21 cellular contexts compared by ENCODE assay signal in the genomic region with DNA sequence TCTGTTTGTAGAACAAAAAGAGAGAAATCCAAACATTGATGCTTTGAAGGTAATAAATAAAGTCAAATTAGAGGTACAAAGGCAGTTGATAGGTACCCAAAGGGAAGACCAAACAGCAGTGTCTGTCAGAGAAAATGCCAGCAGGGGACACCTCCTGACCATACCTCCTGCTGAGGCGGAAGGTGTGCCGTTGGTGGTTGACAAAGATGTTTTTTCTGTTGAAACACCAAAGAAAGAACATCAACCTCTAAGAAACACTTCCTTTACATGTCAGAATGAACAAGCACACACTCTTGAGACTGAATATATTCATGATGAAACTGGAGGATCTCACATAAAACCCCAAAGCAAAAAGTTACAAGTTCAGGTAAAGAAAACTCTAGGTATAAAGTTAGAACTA.
A peak's percentile ranks its signal among the peaks of the same experiment; 100 is the strongest.
DNase-seq lines count a peak whose midpoint lies in the region; TF ChIP-seq lines count a peak whose summit lies in the region.
"Had no signal": no experiment of that assay in that cellular context is flagged by ENCODE, and none has a peak within 500 bp of the region (broad histone marks: within the 10 kb centered on the region; RNA-seq: fewer than 3 reads in every experiment).

No MANE protein-coding gene starts in this region.

- H3K9me3 ChIP-seq in CD8-positive, alpha-beta memory T cell (ENCODE audit: low read length), result no peaks in the 10 kb centered on the region
- H3K9me3 ChIP-seq in neutrophil, result no peaks in the 10 kb centered on the region
- H3K9me3 ChIP-seq: spleen, stomach, upper lobe of left lung had no signal

- CTCF ChIA-PET in CD8-positive, alpha-beta memory T cell (lab: Charles Lee), result no interaction called here

- TF ChIP-seq CTCF in neutrophil (IDR thresholded peaks at IDR 0.05) (no peak), glutamatergic neuron (IDR thresholded peaks at IDR 0.05; ENCODE audit: partially characterized antibody, unreplicated experiment) (no peak)

- POLR2A ChIA-PET in CD8-positive, alpha-beta memory T cell (lab: Charles Lee), result no interaction called here

- H3K4me1 Mint-ChIP-seq in activated CD4-positive, alpha-beta T cell treated with anti-CD3 and anti-CD28 coated beads, Interleukin-2, amount 10 ng/mL, durations not matched to agents 24 days and 14 days, result peaks cover 9% of the 10 kb centered on the region
- peaks cover 65 to 82% (median 78%) of the 10 kb centered on the region in 3 donors for H3K4me1 Mint-ChIP-seq in CD8-positive, alpha-beta memory T cell
- H3K4me1 Mint-ChIP-seq in activated T-helper 1 cell treated with anti-CD3 and anti-CD28 coated beads, Interleukin-12 subunit alpha, Interleukin-12 subunit beta, Interleukin-2, Interleukin-4 antibody, amounts not matched to agents 30 ng/mL and 10 ng/mL and 1 ng/mL, durations not matched to agents 14 hours and 24 hours and 36 hours (ENCODE audit: low read depth), result peaks cover 63% of the 10 kb centered on the region
- no peaks in the 10 kb centered on the region for H3K4me1 Mint-ChIP-seq in glutamatergic neuron (ENCODE audit: low read depth, unreplicated experiment)

- H3K36me3 ChIP-seq in CD8-positive, alpha-beta memory T cell (ENCODE audit: insufficient read depth, low read length), result peaks cover 58% of the 10 kb centered on the region
- peaks cover 44% of the 10 kb centered on the region for H3K36me3 ChIP-seq in neutrophil

- peaks cover 8% of the 10 kb centered on the region for H3K4me1 ChIP-seq in CD8-positive, alpha-beta memory T cell (ENCODE audit: insufficient read depth, low read length)
- H3K4me1 ChIP-seq in neutrophil (ENCODE audit: control insufficient read depth in 1 of 2, insufficient read depth in 1 of 2, low read depth in 1 of 2, low read length in 1 of 2), result peaks cover 6 to 9% of the 10 kb centered on the region in 2 experiments

- H3K27me3 ChIP-seq in CD8-positive, alpha-beta memory T cell (ENCODE audit: insufficient read depth, low read length, poor library complexity, severe bottlenecking), result no peaks in the 10 kb centered on the region
- H3K27me3 ChIP-seq in neutrophil, result no peaks in the 10 kb centered on the region
- H3K27me3 ChIP-seq: spleen, stomach, upper lobe of left lung had no signal

- no peaks in the 10 kb centered on the region for H3K27me3 Mint-ChIP-seq in activated CD4-positive, alpha-beta T cell treated with anti-CD3 and anti-CD28 coated beads, Interleukin-2, amount 10 ng/mL, durations not matched to agents 24 days and 14 days
- no peaks in the 10 kb centered on the region for H3K27me3 Mint-ChIP-seq in CD8-positive, alpha-beta memory T cell
- no peaks in the 10 kb centered on the region for H3K27me3 Mint-ChIP-seq in activated T-helper 1 cell treated with anti-CD3 and anti-CD28 coated beads, Interleukin-12 subunit alpha, Interleukin-12 subunit beta, Interleukin-2, Interleukin-4 antibody, amounts not matched to agents 30 ng/mL and 10 ng/mL and 1 ng/mL, durations not matched to agents 14 hours and 24 hours and 36 hours (ENCODE audit: insufficient read depth)
- peaks cover 4% of the 10 kb centered on the region for H3K27me3 Mint-ChIP-seq in glutamatergic neuron (ENCODE audit: unreplicated experiment)

- H3K4me3 ChIP-seq in CD8-positive, alpha-beta memory T cell (ENCODE audit: low read length), result no peak overlapping the region
- H3K4me3 ChIP-seq in neutrophil (ENCODE audit: low read depth in 1 of 2, low read length in 1 of 2), result no peak overlapping the region
- H3K4me3 ChIP-seq: spleen, stomach, upper lobe of left lung had no signal

- intact Hi-C loops in activated CD4-positive, alpha-beta T cell treated with anti-CD3 and anti-CD28 coated beads, Interleukin-2, amount 10 ng/mL, durations not matched to agents 24 days and 14 days (cut with micrococcal nuclease), result no loop called here
- intact Hi-C loops in activated T-helper 1 cell treated with anti-CD3 and anti-CD28 coated beads, Interleukin-12 subunit alpha, Interleukin-12 subunit beta, Interleukin-2, Interleukin-4 antibody, amounts not matched to agents 30 ng/mL and 10 ng/mL and 1 ng/mL, durations not matched to agents 14 hours and 24 hours and 36 hours (cut with micrococcal nuclease), result loop anchor here (10.0 kb wide), 1 partner anchor 322 kb away; no protein-coding TSS in a partner anchor

- H3K27ac Mint-ChIP-seq in activated CD4-positive, alpha-beta T cell treated with anti-CD3 and anti-CD28 coated beads, Interleukin-2, amount 10 ng/mL, durations not matched to agents 24 days and 14 days, result no peak overlapping the region
- peak overlapping the region in 7 of 8 donors; percentile 54 to 97 (median 72) for H3K27ac Mint-ChIP-seq in CD8-positive, alpha-beta memory T cell
- H3K27ac Mint-ChIP-seq in activated T-helper 1 cell treated with anti-CD3 and anti-CD28 coated beads, Interleukin-12 subunit alpha, Interleukin-12 subunit beta, Interleukin-2, Interleukin-4 antibody, amounts not matched to agents 30 ng/mL and 10 ng/mL and 1 ng/mL, durations not matched to agents 14 hours and 24 hours and 36 hours, result peak overlapping the region; percentile 82
- no peak overlapping the region for H3K27ac Mint-ChIP-seq in glutamatergic neuron (ENCODE audit: unreplicated experiment)
- H3K27ac Mint-ChIP-seq: endodermal cell had no signal

- H3K4me3 Mint-ChIP-seq in activated CD4-positive, alpha-beta T cell treated with anti-CD3 and anti-CD28 coated beads, Interleukin-2, amount 10 ng/mL, durations not matched to agents 24 days and 14 days, result no peak overlapping the region
- peak overlapping the region in 3 of 7 donors; percentile 4 to 46 (median 36) for H3K4me3 Mint-ChIP-seq in CD8-positive, alpha-beta memory T cell
- H3K4me3 Mint-ChIP-seq in activated T-helper 1 cell treated with anti-CD3 and anti-CD28 coated beads, Interleukin-12 subunit alpha, Interleukin-12 subunit beta, Interleukin-2, Interleukin-4 antibody, amounts not matched to agents 30 ng/mL and 10 ng/mL and 1 ng/mL, durations not matched to agents 14 hours and 24 hours and 36 hours, result peak overlapping the region; percentile 56
- H3K4me3 Mint-ChIP-seq in glutamatergic neuron (ENCODE audit: unreplicated experiment), result no peak overlapping the region
- H3K4me3 Mint-ChIP-seq: endodermal cell had no signal

- H3K36me3 Mint-ChIP-seq in activated CD4-positive, alpha-beta T cell treated with anti-CD3 and anti-CD28 coated beads, Interleukin-2, amount 10 ng/mL, durations not matched to agents 24 days and 14 days (ENCODE audit: low read depth), result peaks cover 68% of the 10 kb centered on the region
- peaks cover 0 to 92% (median 28%) of the 10 kb centered on the region in 3 donors for H3K36me3 Mint-ChIP-seq in CD8-positive, alpha-beta memory T cell
- peaks cover 56% of the 10 kb centered on the region for H3K36me3 Mint-ChIP-seq in activated T-helper 1 cell treated with anti-CD3 and anti-CD28 coated beads, Interleukin-12 subunit alpha, Interleukin-12 subunit beta, Interleukin-2, Interleukin-4 antibody, amounts not matched to agents 30 ng/mL and 10 ng/mL and 1 ng/mL, durations not matched to agents 14 hours and 24 hours and 36 hours (ENCODE audit: low read depth)
- H3K36me3 Mint-ChIP-seq in glutamatergic neuron (ENCODE audit: unreplicated experiment), result no peaks in the 10 kb centered on the region

- H3K9me3 Mint-ChIP-seq in activated CD4-positive, alpha-beta T cell treated with anti-CD3 and anti-CD28 coated beads, Interleukin-2, amount 10 ng/mL, durations not matched to agents 24 days and 14 days, result no peaks in the 10 kb centered on the region
- H3K9me3 Mint-ChIP-seq in CD8-positive, alpha-beta memory T cell, result no peaks in the 10 kb centered on the region
- no peaks in the 10 kb centered on the region for H3K9me3 Mint-ChIP-seq in activated T-helper 1 cell treated with anti-CD3 and anti-CD28 coated beads, Interleukin-12 subunit alpha, Interleukin-12 subunit beta, Interleukin-2, Interleukin-4 antibody, amounts not matched to agents 30 ng/mL and 10 ng/mL and 1 ng/mL, durations not matched to agents 14 hours and 24 hours and 36 hours
- H3K9me3 Mint-ChIP-seq in glutamatergic neuron (ENCODE audit: unreplicated experiment), result peaks cover 2% of the 10 kb centered on the region
- H3K9me3 Mint-ChIP-seq: endodermal cell had no signal

- H3K27ac ChIP-seq in CD8-positive, alpha-beta memory T cell (ENCODE audit: low read depth, low read length), result no peak overlapping the region
- peak overlapping the region; percentile 44 for H3K27ac ChIP-seq in neutrophil
- H3K27ac ChIP-seq: KMS-11, stomach, upper lobe of left lung had no signal

- peak; percentile 64 for DNase-seq in activated CD4-positive, alpha-beta T cell treated with anti-CD3 and anti-CD28 coated beads, Interleukin-2, amount 10 ng/mL, durations not matched to agents 24 days and 14 days
- no peak for DNase-seq in activated CD4-positive, alpha-beta T cell treated with anti-CD3 and anti-CD28 coated beads for 4 hours
- no peak for DNase-seq in CD8-positive, alpha-beta memory T cell
- no peak for DNase-seq in activated T-helper 1 cell treated with anti-CD3 and anti-CD28 coated beads, Interleukin-12 subunit alpha, Interleukin-12 subunit beta, Interleukin-2, Interleukin-4 antibody, amounts not matched to agents 30 ng/mL and 10 ng/mL and 1 ng/mL, durations not matched to agents 14 hours and 24 hours and 36 hours (ENCODE audit: low spot score)
- no peak for DNase-seq in DMS53 (lab: John Stamatoyannopoulos, UW)
- no peak for DNase-seq in NCI-H526 (lab: John Stamatoyannopoulos, UW)
- no peak for DNase-seq in glutamatergic neuron
- DNase-seq: 8988T; activated CD8-positive, alpha-beta memory T cell treated with anti-CD3 and anti-CD28 coated beads, Interleukin-2, amount 50 U/mL, for 48 hours; AML-193; COR-L47; endodermal cell; kidney glomerular epithelial cell; occipital lobe; retina; spleen; stimulated activated CD4-positive, alpha-beta T cell treated with anti-CD3 and anti-CD28 coated beads, Interleukin-4, amount 100 ng/mL, for 1 hour; stomach had no signal

Comparison
In these comparisons a context has a peak if more than half of its experiments do, and no peak if none do; other contexts are left out.
1. H3K27ac Mint-ChIP-seq: peak in CD8-positive, alpha-beta memory T cell (7 of 8) and activated T-helper 1 cell treated with anti-CD3 and anti-CD28 coated beads, Interleukin-12 subunit alpha, Interleukin-12 subunit beta, Interleukin-2, Interleukin-4 antibody, amounts not matched to agents 30 ng/mL and 10 ng/mL and 1 ng/mL, durations not matched to agents 14 hours and 24 hours and 36 hours (single experiment); none in activated CD4-positive, alpha-beta T cell treated with anti-CD3 and anti-CD28 coated beads, Interleukin-2, amount 10 ng/mL, durations not matched to agents 24 days and 14 days (single experiment) and glutamatergic neuron (single experiment).